27 cellular contexts compared by ENCODE assay signal in genomic region chr3:195809796-195810454, GRCh38. TPM values are rescaled to one million over a fixed set of nuclear protein-coding genes. Genes with fewer than 3 reads are reported as not detected.
DNase-seq lines count a peak whose midpoint lies in the region; ATAC-seq and TF ChIP-seq lines count a peak whose summit lies in the region.
"Had no signal": no experiment of that assay in that cellular context is flagged by ENCODE, and none has a peak within 500 bp of the region (broad histone marks: within the 10 kb centered on the region; RNA-seq: fewer than 3 reads in every experiment).

No MANE protein-coding gene starts in this region.

- no peak overlapping the region for H2AK5ac ChIP-seq in H9 (ENCODE audit: insufficient read length, low read length)

- H3K4ac ChIP-seq in H9 (ENCODE audit: low read depth, low read length): no peak overlapping the region

- H3K4me2 ChIP-seq in H9 (ENCODE audit: insufficient read depth, insufficient read length, low read length): no peak overlapping the region

- H4K20me1 ChIP-seq in H9 (ENCODE audit: control insufficient read depth, insufficient read depth, insufficient read length): no peaks in the 10 kb centered on the region

- no peaks in the 10 kb centered on the region for H3K79me2 ChIP-seq in H9 (ENCODE audit: insufficient read depth, low read length)

- H3K23ac ChIP-seq in H9 (ENCODE audit: insufficient read length, low read depth, low read length): no peak overlapping the region

- H3K27ac ChIP-seq in H9 (ENCODE audit: insufficient read length, low read depth, low read length): no peak overlapping the region
- H3K27ac ChIP-seq: breast epithelium, C4-2B, GM23248, neutrophil, vagina had no signal

- H3K23me2 ChIP-seq in H9 (ENCODE audit: insufficient read length, low read depth, low read length, poor library complexity, severe bottlenecking): no peaks in the 10 kb centered on the region

- no peak overlapping the region for H4K5ac ChIP-seq in H9 (ENCODE audit: insufficient read length, low read depth, low read length)

- H3K27me3 Mint-ChIP-seq in H9 (ENCODE audit: low read depth) (peaks cover 8% of the 10 kb centered on the region), nephron progenitor cell (ENCODE audit: low read depth, poor library complexity) (peaks cover 36% of the 10 kb centered on the region)

- no peak overlapping the region for H2AFZ ChIP-seq in H9 (ENCODE audit: low read length)
- H2AFZ ChIP-seq: GM23248 had no signal

- peak; percentile 49 for DNase-seq in A172 (ENCODE audit: low spot score)
- no peak for DNase-seq in H9
- peak; percentile 38 for DNase-seq in choroid plexus epithelial cell (ENCODE audit: low read depth)
- DNase-seq in nephron progenitor cell: no peak
- DNase-seq in BE2C: no peak
- no peak for DNase-seq in NCI-H69 (lab: John Stamatoyannopoulos, UW)
- DNase-seq in activated gamma-delta T cell treated with Interleukin-2 at 50 U/mL for 16 hours: no peak
- DNase-seq: activated CD8-positive, alpha-beta T cell treated with anti-CD3 and anti-CD28 coated beads, Interleukin-2, amount 10 ng/mL, durations not matched to agents 7 days and 5 days; activated T-cell treated with anti-CD3 and anti-CD28 coated beads, Interleukin-2, amount 50 U/mL, for 1 hour; GDM1; glutamatergic neuron; GM23248; midbrain; NCI-H1417 treated with DMSO at 0.1 percent for 48 hours; NCI-H526 treated with DMSO at 0.1 percent for 48 hours; retina had no signal

- H2BK12ac ChIP-seq in H9 (ENCODE audit: insufficient read length, low read depth, low read length): no peak overlapping the region

- H2BK120ac ChIP-seq in H9 (ENCODE audit: low read depth, low read length, poor library complexity, severe bottlenecking): no peak overlapping the region

- H3K14ac ChIP-seq in H9 (ENCODE audit: insufficient read depth, low read length): no peak overlapping the region

- H3K4me1 Mint-ChIP-seq in H9 (peaks cover 46 to 55% of the 10 kb centered on the region in 2 experiments), nephron progenitor cell (peaks cover 62% of the 10 kb centered on the region)

- H3K79me1 ChIP-seq in H9 (ENCODE audit: insufficient read depth, low read depth, low read length, poor library complexity, severe bottlenecking): no peaks in the 10 kb centered on the region

- H3K27me3 ChIP-seq in H9 (ENCODE audit: insufficient read depth, low read length) (no peaks in the 10 kb centered on the region), BE2C (peaks cover 5% of the 10 kb centered on the region; the same call in 1 of the 2 replicates)
- H3K27me3 ChIP-seq: vagina had no signal

- H3K27ac Mint-ChIP-seq in H9 (peak overlapping the region in 2 of 3 experiments; percentile 31 to 56; a peak in 2 of 7 replicates), nephron progenitor cell (no peak overlapping the region)
- H3K27ac Mint-ChIP-seq: activated CD8-positive, alpha-beta T cell treated with anti-CD3 and anti-CD28 coated beads, Interleukin-2, amount 10 ng/mL, durations not matched to agents 7 days and 5 days; activated naive CD8-positive, alpha-beta T cell had no signal

- H3K4me1 ChIP-seq in H9 (ENCODE audit: insufficient read depth, low read length): peaks cover 3% of the 10 kb centered on the region
- H3K4me1 ChIP-seq in BE2C: 0 out of 2 replicates have a peak, but pooled peaks cover 6% of the 10 kb centered on the region
- H3K4me1 ChIP-seq: breast epithelium had no signal

- H3K36me3 Mint-ChIP-seq in H9 (ENCODE audit: insufficient read depth in 1 of 3, low read depth in 3 of 3): peaks cover 0 to 5% (median 0%) of the 10 kb centered on the region in 3 experiments; a peak in 2 of 7 replicates
- no peaks in the 10 kb centered on the region for H3K36me3 Mint-ChIP-seq in nephron progenitor cell (ENCODE audit: low read depth)

- no peaks in the 10 kb centered on the region for H3K9me3 ChIP-seq in H9 (ENCODE audit: control insufficient read depth, low read depth, low read length)
- H3K9me3 ChIP-seq in BE2C: no peaks in the 10 kb centered on the region
- H3K9me3 ChIP-seq: breast epithelium, neutrophil, vagina had no signal

- TF ChIP-seq CTCF in H9 (conservative IDR thresholded peaks at IDR 0.05) (no peak), choroid plexus epithelial cell (conservative IDR thresholded peaks at IDR 0.05; ENCODE audit: low read depth, low read length) (no peak), nephron progenitor cell (IDR thresholded peaks at IDR 0.05) (no peak), BE2C (IDR thresholded peaks at IDR 0.05; ENCODE audit: low read depth, low read length) (no peak)

- H2BK15ac ChIP-seq in H9 (ENCODE audit: low read depth, low read length): no peak overlapping the region

- H2BK5ac ChIP-seq in H9 (ENCODE audit: insufficient read length, low read length): no peak overlapping the region

- H2BK20ac ChIP-seq in H9 (ENCODE audit: low read depth, low read length, poor library complexity, severe bottlenecking): no peak overlapping the region

- H4K91ac ChIP-seq in H9 (ENCODE audit: insufficient read length, low read depth, low read length): no peak overlapping the region

- no CpG with 5 or more reads among the region's 22 CpGs for WGBS in H9 (ENCODE audit: extremely low coverage, insufficient read length, low lambda C conversion rate)

- no peak overlapping the region for H3K18ac ChIP-seq in H9 (ENCODE audit: insufficient read length, low read depth, low read length)

- H3K4me3 ChIP-seq in choroid plexus epithelial cell (ENCODE audit: low read depth, low read length): no peak overlapping the region
- H3K4me3 ChIP-seq in BE2C (ENCODE audit: low read depth, low read length): no peak overlapping the region
- H3K4me3 ChIP-seq: breast epithelium, GM12878, GM23248, vagina had no signal

- no peaks in the 10 kb centered on the region for H3K9me3 Mint-ChIP-seq in H9
- H3K9me3 Mint-ChIP-seq in nephron progenitor cell: no peaks in the 10 kb centered on the region

- H3T11ph ChIP-seq in H9 (ENCODE audit: low read length): no peak overlapping the region

- no peak overlapping the region for H4K8ac ChIP-seq in H9 (replicated peaks; ENCODE audit: insufficient read length, low read depth, low read length)

- H3K56ac ChIP-seq in H9 (ENCODE audit: insufficient read length, low read depth, low read length): no peak overlapping the region

- no peak for ATAC-seq in GM21447 (IDR thresholded peaks at IDR 0.05; ENCODE audit: unreplicated experiment)
- ATAC-seq: activated CD4-positive, CD25-positive, alpha-beta regulatory T cell treated with anti-CD3 and anti-CD28 coated beads, Interleukin-2, amount 50 U/mL, for 24 hours; activated CD8-positive, alpha-beta T cell treated with anti-CD3 and anti-CD28 coated beads, Interleukin-2, amount 10 ng/mL, durations not matched to agents 7 days and 5 days; GM12878; left lobe of liver had no signal

- no peaks in the 10 kb centered on the region for H3K36me3 ChIP-seq in BE2C
- H3K36me3 ChIP-seq: breast epithelium, neutrophil, vagina had no signal

- peak overlapping the region in 1 of 2 experiments; percentile 10; a peak in 1 of 5 replicates for H3K4me3 Mint-ChIP-seq in H9
- peak overlapping the region; percentile 41 for H3K4me3 Mint-ChIP-seq in nephron progenitor cell
- H3K4me3 Mint-ChIP-seq: activated CD8-positive, alpha-beta T cell treated with anti-CD3 and anti-CD28 coated beads, Interleukin-2, amount 10 ng/mL, durations not matched to agents 7 days and 5 days; activated naive CD8-positive, alpha-beta T cell had no signal

- H3K9ac ChIP-seq in H9 (ENCODE audit: extremely low read depth, insufficient read length, low read length): no peak overlapping the region
- H3K9ac ChIP-seq: GM23248 had no signal

RNA-seq across cellular contexts. Expression of gene MUC4, which starts 1.8 kb away (rescaled TPM):
- total RNA-seq in A172 (2014; rRNA removed; shearing (Covaris generic)): not detected in 2 replicates
- 0.70 and 1.2 TPM in 2 replicates for total RNA-seq in H9 (2021)
- polyA plus RNA-seq in BE2C (2012; ENCODE audit: insufficient read depth, insufficient read length, low read depth): 0.09 TPM
- total RNA-seq: A673, GM23248, subcutaneous adipose tissue had no signal
- polyA plus RNA-seq: GM23248 had no signal

Comparison
In these comparisons a context has a peak if more than half of its experiments do, and no peak if none do; other contexts are left out.
1. DNase-seq: peak in A172 (single experiment) and choroid plexus epithelial cell (single experiment); none in H9 (single experiment), nephron progenitor cell (single experiment), BE2C (single experiment), NCI-H69 (single experiment) and activated gamma-delta T cell treated with Interleukin-2 at 50 U/mL for 16 hours (single experiment).